12 cellular contexts compared by ENCODE assay signal in genomic region chr4:94488667-94489066, GRCh38. TPM values are rescaled to one million over a fixed set of nuclear protein-coding genes. Genes with fewer than 3 reads are reported as not detected.
A peak's percentile ranks its signal among the peaks of the same experiment; 100 is the strongest.
DNase-seq lines count a peak whose midpoint lies in the region; ATAC-seq and TF ChIP-seq lines count a peak whose summit lies in the region.
"Had no signal": no experiment of that assay in that cellular context is flagged by ENCODE, and none has a peak within 500 bp of the region (broad histone marks: within the 10 kb centered on the region; RNA-seq: fewer than 3 reads in every experiment).

No MANE protein-coding gene starts in this region.

- no peaks in the 10 kb centered on the region for H4K20me1 ChIP-seq in GM23248 (ENCODE audit: insufficient read depth)
- peaks cover 37% of the 10 kb centered on the region for H4K20me1 ChIP-seq in osteoblast (ENCODE audit: insufficient read depth, low read length)

- no peak for ATAC-seq in GM18861 (IDR thresholded peaks at IDR 0.05; ENCODE audit: unreplicated experiment)
- no peak for ATAC-seq in HG02798 (IDR thresholded peaks at IDR 0.05; ENCODE audit: poor library complexity, unreplicated experiment)

- H3K9me2 ChIP-seq in GM23248 (ENCODE audit: insufficient read depth), result no peaks in the 10 kb centered on the region

- POLR2A ChIA-PET in GM10248 (lab: Yijun Ruan, JAX), result no interaction called here

- intact Hi-C loops in esophagus muscularis mucosa (cut with DNase I), result no loop called here

- H3K36me3 ChIP-seq in GM23248 (ENCODE audit: low read depth) (no peaks in the 10 kb centered on the region), esophagus muscularis mucosa (peaks cover 0 to 4% (median 0%) of the 10 kb centered on the region in 4 donors), osteoblast (ENCODE audit: insufficient read depth, low read length) (peaks cover 13% of the 10 kb centered on the region)
- H3K36me3 ChIP-seq: esophagus squamous epithelium had no signal

- no peak for TF ChIP-seq POLR2A in esophagus muscularis mucosa (IDR thresholded peaks at IDR 0.05; ENCODE audit: low read depth)

- H3K4me2 ChIP-seq in GM23248 (ENCODE audit: unreplicated experiment), result no peak overlapping the region
- H3K4me2 ChIP-seq in osteoblast (ENCODE audit: insufficient read depth, low read length), result peak overlapping the region; percentile 5

- H3K27me3 ChIP-seq in GM23248 (replicated peaks; ENCODE audit: insufficient read depth) (no peaks in the 10 kb centered on the region), esophagus muscularis mucosa (no peaks in the 10 kb centered on the region), osteoblast (ENCODE audit: insufficient read depth, low read length) (no peaks in the 10 kb centered on the region)
- H3K27me3 ChIP-seq: esophagus squamous epithelium had no signal

- TF ChIP-seq CTCF in esophagus muscularis mucosa (IDR thresholded peaks at IDR 0.05), result no peak
- TF ChIP-seq CTCF in osteoblast (IDR thresholded peaks at IDR 0.05; ENCODE audit: extremely low read depth, low read depth, low read length), result no peak
- no peak for TF ChIP-seq CTCF in GM10248 (IDR thresholded peaks at IDR 0.05; ENCODE audit: control extremely low read depth, extremely low read depth, low read depth, missing control alignments)

- CTCF ChIA-PET in GM10248 (lab: Yijun Ruan, JAX), result no interaction called here

- H3K27ac ChIP-seq in GM23248 (peak overlapping the region; percentile 25), esophagus muscularis mucosa (replicated peaks in 1 of 4) (peak overlapping the region; percentile 2 to 22 (median 13)), osteoblast (ENCODE audit: low read depth, low read length) (peak overlapping the region; percentile 42)
- H3K27ac ChIP-seq: VCaP had no signal

- WGBS in GM23248 (ENCODE audit: low coverage in 1 of 2, low lambda C conversion rate in 2 of 2, missing lambda C conversion rate in 2 of 2), 2 experiments, result 43 to 48% methylated on average over 4 of the region's 4 CpGs
- WGBS in esophagus muscularis mucosa, result 55% methylated on average over 4 of the region's 4 CpGs

- in situ Hi-C loops in GM23248 (cut with MboI) (no loop called here), SK-MEL-5 (cut with HindIII; ENCODE audit: low pct_unique_long_range_greater_than_20kb, low sequenced_read_pairs) (no loop called here)

- H3F3A ChIP-seq in GM23248 (ENCODE audit: insufficient read depth), result peaks cover 55% of the 10 kb centered on the region

- no peaks in the 10 kb centered on the region for H3K9me3 ChIP-seq in GM23248 (ENCODE audit: low read depth)
- H3K9me3 ChIP-seq in esophagus muscularis mucosa, result no peaks in the 10 kb centered on the region
- H3K9me3 ChIP-seq in osteoblast (ENCODE audit: low read depth, low read length), result no peaks in the 10 kb centered on the region
- H3K9me3 ChIP-seq: esophagus squamous epithelium had no signal

- H3K9ac ChIP-seq in GM23248, result no peak overlapping the region

- TF ChIP-seq EP300 in esophagus muscularis mucosa (IDR thresholded peaks at IDR 0.05), result no peak

- H2AFZ ChIP-seq in GM23248 (no peak overlapping the region), osteoblast (ENCODE audit: low read length) (no peak overlapping the region)

- H3K4me3 ChIP-seq in GM23248 (no peak overlapping the region), esophagus muscularis mucosa (no peak overlapping the region), osteoblast (ENCODE audit: insufficient read depth, low read length) (no peak overlapping the region)
- H3K4me3 ChIP-seq: esophagus squamous epithelium had no signal

- H3K4me1 ChIP-seq in GM23248 (ENCODE audit: insufficient read depth) (peaks cover 40% of the 10 kb centered on the region), esophagus muscularis mucosa (peaks cover 27 to 67% (median 56%) of the 10 kb centered on the region in 4 donors), osteoblast (ENCODE audit: insufficient read depth, low read length) (peaks cover 50% of the 10 kb centered on the region)

- peak; percentile 84 for DNase-seq in GM23248
- peak; percentile 1 for DNase-seq in SK-MEL-5 (ENCODE audit: low read depth, low spot score)
- DNase-seq in esophagus muscularis mucosa (ENCODE audit: extremely low spot score), result no peak
- DNase-seq in osteoblast (ENCODE audit: insufficient read length, low spot score, missing footprints), result peak; percentile 66
- DNase-seq in GM10248 (ENCODE audit: extremely low spot score), result no peak
- no peak for DNase-seq in SKM-1 treated with dmso at 0.1 percent for 144 hours (lab: John Stamatoyannopoulos, UW; ENCODE audit: unreplicated experiment)
- DNase-seq: aorta; CD8-positive, alpha-beta memory T cell; esophagus squamous epithelium had no signal

- H3K79me2 ChIP-seq in GM23248 (ENCODE audit: insufficient read depth), result peaks cover 100% of the 10 kb centered on the region
- H3K79me2 ChIP-seq in osteoblast (ENCODE audit: insufficient read depth, low read length), result peaks cover 94% of the 10 kb centered on the region

RNA-seq across cellular contexts. Expression of gene PDLIM5, which starts 36.9 kb away (rescaled TPM):
- 115 and 185 TPM in 2 replicates for total RNA-seq in GM23248 (2014; rRNA removed; shearing (Covaris generic))
- polyA plus RNA-seq in GM23248 (2016; fragmentation: Nextera tagmentation; extraction: Ambion mirVana), result 147 and 149 TPM in 2 replicates
- 21.2 and 25.4 TPM in 2 replicates for total RNA-seq in SK-MEL-5 (2014; rRNA removed; shearing (Covaris generic))
- 18.5 and 31.5 TPM in 2 replicates for polyA plus RNA-seq in SK-MEL-5 (2015; cell fraction: cytosol; rRNA removed)
- polyA plus RNA-seq in SK-MEL-5 (2015; cell fraction: nucleus; rRNA removed), result 11.1 and 11.2 TPM in 2 replicates
- total RNA-seq in esophagus muscularis mucosa (100 to 1,000 TPM; 138 to 160 (median 146) TPM), osteoblast (242 and 312 TPM in 2 replicates)

Comparison
In these comparisons a context has a peak if more than half of its experiments do, and no peak if none do; other contexts are left out.
1. DNase-seq: peak in GM23248 (single experiment), SK-MEL-5 (single experiment) and osteoblast (single experiment); none in esophagus muscularis mucosa (single experiment), GM10248 (single experiment) and SKM-1 treated with dmso at 0.1 percent for 144 hours (single experiment).
2. Peak in every context shown above with its lines, with median percentiles within 50 percentile points of each other: H3K27ac ChIP-seq.